In genomic region chr16:50479771-50480170, GRCh38 we compare ENCODE assay signal across 28 cellular contexts.
"Had no signal": no experiment of that assay in that cellular context is flagged by ENCODE, and none has a peak within 500 bp of the region (broad histone marks: within the 10 kb centered on the region; RNA-seq: fewer than 3 reads in every experiment).

No MANE protein-coding gene starts in this region.

- H3K36me3 Mint-ChIP-seq: activated CD4-positive, alpha-beta memory T cell treated with anti-CD3 and anti-CD28 coated beads for 36 hours; activated CD8-positive, alpha-beta memory T cell treated with anti-CD3 and anti-CD28 coated beads, Interleukin-2, amount 10 ng/mL, durations not matched to agents 7 days and 5 days; activated naive CD8-positive, alpha-beta T cell had no signal

- H3K9me3 Mint-ChIP-seq: activated CD4-positive, alpha-beta memory T cell treated with anti-CD3 and anti-CD28 coated beads for 36 hours; activated CD4-positive, alpha-beta T cell treated with anti-CD3 and anti-CD28 coated beads, Interleukin-2, amount 10 ng/mL, durations not matched to agents 24 days and 14 days; central memory CD8-positive, alpha-beta T cell had no signal

- H3K27ac ChIP-seq: brain microvascular endothelial cell, coronary artery, epithelial cell of prostate, esophagus squamous epithelium, gastroesophageal sphincter had no signal

- H3K4me3 Mint-ChIP-seq: activated CD4-positive, alpha-beta memory T cell treated with anti-CD3 and anti-CD28 coated beads for 36 hours; activated CD4-positive, alpha-beta T cell treated with anti-CD3 and anti-CD28 coated beads for 36 hours; activated CD4-positive, alpha-beta T cell treated with anti-CD3 and anti-CD28 coated beads, Interleukin-2, amount 10 ng/mL, durations not matched to agents 24 days and 14 days; activated CD8-positive, alpha-beta memory T cell treated with anti-CD3 and anti-CD28 coated beads, Interleukin-2, amount 10 ng/mL, durations not matched to agents 7 days and 5 days; activated CD8-positive, alpha-beta T cell treated with anti-CD3 and anti-CD28 coated beads, Interleukin-2, amount 10 ng/mL, durations not matched to agents 7 days and 5 days; activated naive CD8-positive, alpha-beta T cell; activated T-helper 1 cell treated with anti-CD3 and anti-CD28 coated beads, Interleukin-12 subunit alpha, Interleukin-12 subunit beta, Interleukin-2, Interleukin-4 antibody, amounts not matched to agents 30 ng/mL and 10 ng/mL and 1 ng/mL, durations not matched to agents 14 hours and 24 hours and 36 hours; central memory CD8-positive, alpha-beta T cell; dendritic cell treated with granulocyte-macrophage colony-stimulating factor and Interleukin-4, amounts not matched to agents 40 ng/mL and 50 ng/mL, for 4 days had no signal

- H3K27me3 ChIP-seq: brain microvascular endothelial cell, gastroesophageal sphincter had no signal

- H3K4me1 Mint-ChIP-seq: activated CD8-positive, alpha-beta memory T cell treated with anti-CD3 and anti-CD28 coated beads, Interleukin-2, amount 10 ng/mL, durations not matched to agents 7 days and 5 days; central memory CD8-positive, alpha-beta T cell had no signal

- H3K4me1 ChIP-seq: gastroesophageal sphincter had no signal

- DNase-seq: activated CD4-positive, alpha-beta memory T cell treated with anti-CD3 and anti-CD28 coated beads for 36 hours; activated CD4-positive, alpha-beta T cell treated with anti-CD3 and anti-CD28 coated beads for 36 hours; activated CD4-positive, alpha-beta T cell treated with anti-CD3 and anti-CD28 coated beads, Interleukin-2, amount 10 ng/mL, durations not matched to agents 24 days and 14 days; activated CD8-positive, alpha-beta memory T cell treated with anti-CD3 and anti-CD28 coated beads, Interleukin-2, amount 10 ng/mL, durations not matched to agents 7 days and 5 days; activated CD8-positive, alpha-beta memory T cell treated with anti-CD3 and anti-CD28 coated beads, Interleukin-2, amount 50 U/mL, for 4 hours; activated CD8-positive, alpha-beta T cell treated with anti-CD3 and anti-CD28 coated beads, Interleukin-2, amount 10 ng/mL, durations not matched to agents 7 days and 5 days; activated gamma-delta T cell treated with Interleukin-2 at 50 U/mL for 16 hours; activated naive CD4-positive, alpha-beta T cell treated with anti-CD3 and anti-CD28 coated beads, Interleukin-2, amount 50 U/mL, for 16 hours; activated naive CD4-positive, alpha-beta T cell treated with Interleukin-2 at 50 U/mL for 16 hours; activated T-cell treated with anti-CD3 and anti-CD28 coated beads, Interleukin-2, amount 50 U/mL, for 1 hour; activated T-cell treated with anti-CD3 and anti-CD28 coated beads, Interleukin-2, amount 50 U/mL, for 48 hours; amniotic stem cell; brain microvascular endothelial cell; effector CD4-positive, alpha-beta T cell; esophagus squamous epithelium; T-helper 2 cell had no signal

- H3K4me3 ChIP-seq: coronary artery, esophagus squamous epithelium, gastroesophageal sphincter had no signal

- H3K36me3 ChIP-seq: brain microvascular endothelial cell, esophagus squamous epithelium, gastroesophageal sphincter had no signal

- ATAC-seq: activated CD4-positive, alpha-beta T cell treated with anti-CD3 and anti-CD28 coated beads for 36 hours; activated CD8-positive, alpha-beta memory T cell treated with anti-CD3 and anti-CD28 coated beads, Interleukin-2, amount 10 ng/mL, durations not matched to agents 7 days and 5 days; activated CD8-positive, alpha-beta T cell treated with anti-CD3 and anti-CD28 coated beads, Interleukin-2, amount 10 ng/mL, durations not matched to agents 7 days and 5 days; gastroesophageal sphincter had no signal

- FAIRE-seq: astrocyte, bronchial epithelial cell, endometrium, endothelial cell of umbilical vein had no signal

- H3K27ac Mint-ChIP-seq: activated CD4-positive, alpha-beta memory T cell treated with anti-CD3 and anti-CD28 coated beads for 36 hours; activated CD4-positive, alpha-beta T cell treated with anti-CD3 and anti-CD28 coated beads for 36 hours; activated CD4-positive, alpha-beta T cell treated with anti-CD3 and anti-CD28 coated beads, Interleukin-2, amount 10 ng/mL, durations not matched to agents 24 days and 14 days; activated CD8-positive, alpha-beta memory T cell treated with anti-CD3 and anti-CD28 coated beads, Interleukin-2, amount 10 ng/mL, durations not matched to agents 7 days and 5 days; activated CD8-positive, alpha-beta T cell treated with anti-CD3 and anti-CD28 coated beads, Interleukin-2, amount 10 ng/mL, durations not matched to agents 7 days and 5 days; activated naive CD8-positive, alpha-beta T cell; activated T-helper 1 cell treated with anti-CD3 and anti-CD28 coated beads, Interleukin-12 subunit alpha, Interleukin-12 subunit beta, Interleukin-2, Interleukin-4 antibody, amounts not matched to agents 30 ng/mL and 10 ng/mL and 1 ng/mL, durations not matched to agents 14 hours and 24 hours and 36 hours; activated T-helper 2 cell treated with anti-CD3 and anti-CD28 coated beads, Interferon-gamma antibody, Interleukin-2, Interleukin-4, amounts not matched to agents 10 μg/mL and 5 μg/mL and 100 μg/mL, durations not matched to agents 14 hours and 24 hours and 36 hours; dendritic cell treated with granulocyte-macrophage colony-stimulating factor and Interleukin-4, amounts not matched to agents 40 ng/mL and 50 ng/mL, for 4 days had no signal

- H3K27me3 Mint-ChIP-seq: activated CD4-positive, alpha-beta T cell treated with anti-CD3 and anti-CD28 coated beads for 36 hours had no signal
